In genomic region chr11:19093976-19094375, GRCh38 we compare ENCODE assay signal across 2 cellular contexts.
TF ChIP-seq lines count a peak whose summit lies in the region.

No MANE protein-coding gene starts in this region.

TF ChIP-seq in HCT116, 20 proteins besides CTCF, POLR2A, EP300 and RAD21:
- TF ChIP-seq SP1 (IDR thresholded peaks at IDR 0.05; ENCODE audit: low read depth): 0 out of 2 replicates have a peak, but pooled peaks have one; percentile 12
- no peak for TF ChIP-seq JUND (IDR thresholded peaks at IDR 0.05)
- TF ChIP-seq CEBPB (IDR thresholded peaks at IDR 0.05; ENCODE audit: low read depth): 0 out of 2 replicates have a peak, but pooled peaks have one; percentile 25

TF ChIP-seq in HepG2, 621 proteins besides CTCF, POLR2A, EP300 and RAD21:
- no peak for TF ChIP-seq TOPORS (CRISPR knock-in tag; IDR thresholded peaks at IDR 0.05)
- TF ChIP-seq THYN1 (CRISPR knock-in tag; IDR thresholded peaks at IDR 0.05; ENCODE audit: borderline replicate concordance, low read depth): no peak
- no peak for TF ChIP-seq ZNF33A (CRISPR knock-in tag; IDR thresholded peaks at IDR 0.05; ENCODE audit: borderline replicate concordance)
- TF ChIP-seq SNAPC4 (CRISPR knock-in tag; IDR thresholded peaks at IDR 0.05): no peak
- TF ChIP-seq, protein P1, sequence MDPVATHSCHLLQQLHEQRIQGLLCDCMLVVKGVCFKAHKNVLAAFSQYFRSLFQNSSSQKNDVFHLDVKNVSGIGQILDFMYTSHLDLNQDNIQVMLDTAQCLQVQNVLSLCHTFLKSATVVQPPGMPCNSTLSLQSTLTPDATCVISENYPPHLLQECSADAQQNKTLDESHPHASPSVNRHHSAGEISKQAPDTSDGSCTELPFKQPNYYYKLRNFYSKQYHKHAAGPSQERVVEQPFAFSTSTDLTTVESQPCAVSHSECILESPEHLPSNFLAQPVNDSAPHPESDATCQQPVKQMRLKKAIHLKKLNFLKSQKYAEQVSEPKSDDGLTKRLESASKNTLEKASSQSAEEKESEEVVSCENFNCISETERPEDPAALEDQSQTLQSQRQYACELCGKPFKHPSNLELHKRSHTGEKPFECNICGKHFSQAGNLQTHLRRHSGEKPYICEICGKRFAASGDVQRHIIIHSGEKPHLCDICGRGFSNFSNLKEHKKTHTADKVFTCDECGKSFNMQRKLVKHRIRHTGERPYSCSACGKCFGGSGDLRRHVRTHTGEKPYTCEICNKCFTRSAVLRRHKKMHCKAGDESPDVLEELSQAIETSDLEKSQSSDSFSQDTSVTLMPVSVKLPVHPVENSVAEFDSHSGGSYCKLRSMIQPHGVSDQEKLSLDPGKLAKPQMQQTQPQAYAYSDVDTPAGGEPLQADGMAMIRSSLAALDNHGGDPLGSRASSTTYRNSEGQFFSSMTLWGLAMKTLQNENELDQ (CRISPR knock-in tag; IDR thresholded peaks at IDR 0.05; ENCODE audit: borderline replicate concordance): no peak
- TF ChIP-seq TCF7L2 (IDR thresholded peaks at IDR 0.05; ENCODE audit: low read depth, low read length): no peak
- TF ChIP-seq ZNF678 (CRISPR knock-in tag; IDR thresholded peaks at IDR 0.05): no peak
- no peak for TF ChIP-seq XBP1 (CRISPR knock-in tag; IDR thresholded peaks at IDR 0.05)
- TF ChIP-seq, protein P2, sequence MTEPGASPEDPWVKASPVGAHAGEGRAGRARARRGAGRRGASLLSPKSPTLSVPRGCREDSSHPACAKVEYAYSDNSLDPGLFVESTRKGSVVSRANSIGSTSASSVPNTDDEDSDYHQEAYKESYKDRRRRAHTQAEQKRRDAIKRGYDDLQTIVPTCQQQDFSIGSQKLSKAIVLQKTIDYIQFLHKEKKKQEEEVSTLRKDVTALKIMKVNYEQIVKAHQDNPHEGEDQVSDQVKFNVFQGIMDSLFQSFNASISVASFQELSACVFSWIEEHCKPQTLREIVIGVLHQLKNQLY (CRISPR knock-in tag; IDR thresholded peaks at IDR 0.05): no peak
